17 cellular contexts compared by ENCODE assay signal in the genomic region with DNA sequence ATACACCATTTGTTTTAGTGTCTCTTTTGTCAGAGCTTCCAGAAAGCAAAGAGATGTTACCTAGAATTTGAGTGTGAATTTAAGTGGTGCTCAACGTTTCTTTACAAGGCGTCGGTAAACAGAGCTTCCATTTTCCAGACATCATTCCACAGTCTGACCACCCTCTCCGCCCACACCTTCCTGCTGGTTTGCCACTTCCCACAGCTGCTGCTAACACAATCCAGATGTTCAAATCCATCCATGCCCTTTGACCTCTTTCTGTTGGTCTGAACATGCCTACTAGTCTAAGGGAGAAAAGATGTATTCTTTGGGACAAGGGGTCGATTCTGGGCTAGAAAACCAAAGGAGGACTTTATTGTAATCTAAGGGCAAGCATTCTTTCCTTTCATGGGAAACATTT.
DNase-seq lines count a peak whose midpoint lies in the region; ATAC-seq and TF ChIP-seq lines count a peak whose summit lies in the region.
"Had no signal": no experiment of that assay in that cellular context is flagged by ENCODE, and none has a peak within 500 bp of the region (broad histone marks: within the 10 kb centered on the region; RNA-seq: fewer than 3 reads in every experiment).

No MANE protein-coding gene starts in this region.

- no peaks in the 10 kb centered on the region for H3K79me1 ChIP-seq in mesenchymal stem cell (replicated peaks; ENCODE audit: low read length, poor library complexity, severe bottlenecking)

- no peak for ATAC-seq in activated T-cell treated with anti-CD3 and anti-CD28 coated beads, Interleukin-2, amount 50 U/mL, for 72 hours (replicated peaks in 1 of 2)
- no peak for ATAC-seq in foreskin keratinocyte
- ATAC-seq: GM23338, mucosa of descending colon had no signal

- H2BK120ac ChIP-seq in mesenchymal stem cell (ENCODE audit: low read depth, low read length): no peak overlapping the region

- no peak overlapping the region for H3K23ac ChIP-seq in mesenchymal stem cell (ENCODE audit: low read length in 2 of 2)

- H3K9ac ChIP-seq in GM23248 (no peak overlapping the region), mesenchymal stem cell (ENCODE audit: low read length) (no peak overlapping the region)

- H3K4me2 ChIP-seq in GM23248 (ENCODE audit: unreplicated experiment) (peak overlapping the region; percentile 78), mesenchymal stem cell (ENCODE audit: low read length, poor library complexity, severe bottlenecking) (no peak overlapping the region)
- H3K4me2 ChIP-seq: GM23338 had no signal

- H3K36me3 ChIP-seq in GM23248 (ENCODE audit: low read depth): no peaks in the 10 kb centered on the region
- H3K36me3 ChIP-seq in mesenchymal stem cell (ENCODE audit: control insufficient read depth in 1 of 2, insufficient read depth in 2 of 2, low read depth in 1 of 2, low read length in 2 of 2): no peaks in the 10 kb centered on the region

- H3K27ac Mint-ChIP-seq in activated T-cell treated with anti-CD3 and anti-CD28 coated beads, Interleukin-2, amount 50 U/mL, for 72 hours: no peak overlapping the region
- H3K27ac Mint-ChIP-seq: activated CD4-positive, alpha-beta T cell treated with anti-CD3 and anti-CD28 coated beads, Interleukin-2, amount 10 ng/mL, durations not matched to agents 7 days and 5 days; GM23338; T-helper 2 cell treated with Interferon-gamma antibody and Interleukin-4, amounts not matched to agents 5 μg/mL and 100 μg/mL, for 36 hours had no signal

- in situ Hi-C loops in GM23248 (cut with MboI): no loop called here
- in situ Hi-C loops in astrocyte of the spinal cord (cut with HindIII; ENCODE audit: low sequenced_read_pairs): no loop called here

- H3K79me2 ChIP-seq in GM23248 (ENCODE audit: insufficient read depth): no peaks in the 10 kb centered on the region

- no peak overlapping the region for H3K14ac ChIP-seq in mesenchymal stem cell (ENCODE audit: low read length in 2 of 2)

- H3K9me2 ChIP-seq in GM23248 (ENCODE audit: insufficient read depth): no peaks in the 10 kb centered on the region

- H3K4me3 ChIP-seq in AG10803 (ENCODE audit: low read length) (no peak overlapping the region), GM23248 (no peak overlapping the region), astrocyte of the spinal cord (ENCODE audit: low read depth, low read length) (no peak overlapping the region), mesenchymal stem cell (ENCODE audit: insufficient read depth in 1 of 2, low read depth in 1 of 2, low read length in 2 of 2) (no peak overlapping the region)
- H3K4me3 ChIP-seq: GM23338, mucosa of descending colon had no signal

- no peak for TF ChIP-seq CTCF in AG10803 (conservative IDR thresholded peaks at IDR 0.05; ENCODE audit: low read length)
- TF ChIP-seq CTCF in astrocyte of the spinal cord (IDR thresholded peaks at IDR 0.05; ENCODE audit: low read depth, low read length): no peak
- no peak for TF ChIP-seq CTCF in foreskin keratinocyte (conservative IDR thresholded peaks at IDR 0.05)

- DNase-seq in AG10803 (ENCODE audit: low read depth) (peak; percentile 72), GM23248 (peak; percentile 68), astrocyte of the spinal cord (ENCODE audit: low read depth, low spot score) (peak; percentile 64), mesenchymal stem cell (peak; percentile 57), foreskin keratinocyte (no peak), hypothalamus (lab: John Stamatoyannopoulos, UW) (no peak), NCI-H2081 (lab: John Stamatoyannopoulos, UW) (no peak)
- DNase-seq in activated T-cell treated with anti-CD3 and anti-CD28 coated beads, Interleukin-2, amount 50 U/mL, for 72 hours: no peak
- DNase-seq: activated CD4-positive, alpha-beta T cell treated with anti-CD3 and anti-CD28 coated beads, Interleukin-2, amount 10 ng/mL, durations not matched to agents 7 days and 5 days; activated T-cell treated with anti-CD3 and anti-CD28 coated beads, Interleukin-2, amount 50 U/mL, for 48 hours; amygdala; CD4-positive, CD25-positive, alpha-beta regulatory T cell; effector CD4-positive, alpha-beta T cell; Kasumi-1; mucosa of descending colon had no signal

- H3K4me1 Mint-ChIP-seq in activated T-cell treated with anti-CD3 and anti-CD28 coated beads, Interleukin-2, amount 50 U/mL, for 72 hours (ENCODE audit: low read depth): peaks cover 17% of the 10 kb centered on the region
- H3K4me1 Mint-ChIP-seq: GM23338 had no signal

- H3K27me3 Mint-ChIP-seq in activated T-cell treated with anti-CD3 and anti-CD28 coated beads, Interleukin-2, amount 50 U/mL, for 72 hours (ENCODE audit: low read depth): no peaks in the 10 kb centered on the region
- H3K27me3 Mint-ChIP-seq: activated CD4-positive, alpha-beta T cell treated with anti-CD3 and anti-CD28 coated beads, Interleukin-2, amount 10 ng/mL, durations not matched to agents 7 days and 5 days; CD4-positive, CD25-positive, alpha-beta regulatory T cell had no signal

- H3K4me1 ChIP-seq in GM23248 (ENCODE audit: insufficient read depth): peaks cover 12% of the 10 kb centered on the region
- H3K4me1 ChIP-seq in mesenchymal stem cell (ENCODE audit: control insufficient read depth, insufficient read depth, low read depth, low read length): no peaks in the 10 kb centered on the region
- H3K4me1 ChIP-seq in foreskin keratinocyte: no peaks in the 10 kb centered on the region

- H3F3A ChIP-seq in GM23248 (ENCODE audit: insufficient read depth): no peaks in the 10 kb centered on the region

- 10 to 18% methylated on average over 5 of the region's 5 CpGs for WGBS in GM23248 (ENCODE audit: low coverage in 1 of 2, low lambda C conversion rate in 2 of 2, missing lambda C conversion rate in 2 of 2), 2 experiments
- WGBS in mesenchymal stem cell: 0% methylated on average over 3 of the region's 5 CpGs

- H4K8ac ChIP-seq in mesenchymal stem cell (ENCODE audit: low read length): peak overlapping the region; percentile 47

- no peak overlapping the region for H2BK5ac ChIP-seq in mesenchymal stem cell (ENCODE audit: low read depth, low read length, poor library complexity, severe bottlenecking)

- H2AFZ ChIP-seq in GM23248: peak overlapping the region; percentile 10; the same call in 1 of the 2 replicates
- H2AFZ ChIP-seq in mesenchymal stem cell (ENCODE audit: low read depth, low read length): no peak overlapping the region
- H2AFZ ChIP-seq: GM23338 had no signal

- H3K9me3 ChIP-seq in GM23248 (ENCODE audit: low read depth): no peaks in the 10 kb centered on the region
- no peaks in the 10 kb centered on the region for H3K9me3 ChIP-seq in mesenchymal stem cell (ENCODE audit: control insufficient read depth, low read length)
- H3K9me3 ChIP-seq: mucosa of descending colon had no signal

- no peaks in the 10 kb centered on the region for H3K36me3 Mint-ChIP-seq in activated T-cell treated with anti-CD3 and anti-CD28 coated beads, Interleukin-2, amount 50 U/mL, for 72 hours (ENCODE audit: insufficient read depth in 2 of 2)
- H3K36me3 Mint-ChIP-seq: CD4-positive, CD25-positive, alpha-beta regulatory T cell had no signal

- H2BK15ac ChIP-seq in mesenchymal stem cell (ENCODE audit: low read depth, poor library complexity, severe bottlenecking): no peak overlapping the region

- H3K9me3 Mint-ChIP-seq in activated T-cell treated with anti-CD3 and anti-CD28 coated beads, Interleukin-2, amount 50 U/mL, for 72 hours: peaks cover 0 to 2% of the 10 kb centered on the region in 2 donors
- H3K9me3 Mint-ChIP-seq: GM23338; T-helper 2 cell treated with Interferon-gamma antibody and Interleukin-4, amounts not matched to agents 5 μg/mL and 100 μg/mL, for 36 hours had no signal

- no peak overlapping the region for H2AK5ac ChIP-seq in mesenchymal stem cell (ENCODE audit: low read length, severe bottlenecking)

- H3K4ac ChIP-seq in mesenchymal stem cell (ENCODE audit: low read depth in 1 of 2, low read length in 2 of 2): no peak overlapping the region

- H4K91ac ChIP-seq in mesenchymal stem cell (ENCODE audit: low read length): no peak overlapping the region

- H3K27ac ChIP-seq in GM23248: no peak overlapping the region
- no peak overlapping the region for H3K27ac ChIP-seq in mesenchymal stem cell (ENCODE audit: low read length, poor library complexity, severe bottlenecking)
- H3K27ac ChIP-seq in foreskin keratinocyte: no peak overlapping the region

- no peaks in the 10 kb centered on the region for H4K20me1 ChIP-seq in GM23248 (ENCODE audit: insufficient read depth)

- H2BK12ac ChIP-seq in mesenchymal stem cell (ENCODE audit: low read length in 2 of 2): no peak overlapping the region

- H3K27me3 ChIP-seq in GM23248 (replicated peaks; ENCODE audit: insufficient read depth): no peaks in the 10 kb centered on the region
- no peaks in the 10 kb centered on the region for H3K27me3 ChIP-seq in mesenchymal stem cell (ENCODE audit: control insufficient read depth in 1 of 2, insufficient read depth in 1 of 2, low read length in 2 of 2)
- H3K27me3 ChIP-seq in foreskin keratinocyte: no peaks in the 10 kb centered on the region

- H3K18ac ChIP-seq in mesenchymal stem cell (ENCODE audit: low read depth in 1 of 2, low read length in 2 of 2): no peak overlapping the region

- H3K4me3 Mint-ChIP-seq in activated T-cell treated with anti-CD3 and anti-CD28 coated beads, Interleukin-2, amount 50 U/mL, for 72 hours: no peak overlapping the region
- H3K4me3 Mint-ChIP-seq: activated CD4-positive, alpha-beta T cell treated with anti-CD3 and anti-CD28 coated beads, Interleukin-2, amount 10 ng/mL, durations not matched to agents 7 days and 5 days; CD4-positive, CD25-positive, alpha-beta regulatory T cell; GM23338; T-helper 2 cell treated with Interferon-gamma antibody and Interleukin-4, amounts not matched to agents 5 μg/mL and 100 μg/mL, for 36 hours had no signal

Comparison
In these comparisons a context has a peak if more than half of its experiments do, and no peak if none do; other contexts are left out.
1. DNase-seq: peak in AG10803 (single experiment), GM23248 (single experiment), astrocyte of the spinal cord (single experiment) and mesenchymal stem cell (single experiment); none in activated T-cell treated with anti-CD3 and anti-CD28 coated beads, Interleukin-2, amount 50 U/mL, for 72 hours (0 of 2), foreskin keratinocyte (0 of 2), hypothalamus (0 of 51) and NCI-H2081 (0 of 2).